13 cellular contexts compared by ENCODE assay signal in genomic region chr11:128515086-128515485, GRCh38.
DNase-seq lines count a peak whose midpoint lies in the region; ATAC-seq and TF ChIP-seq lines count a peak whose summit lies in the region.
"Had no signal": no experiment of that assay in that cellular context is flagged by ENCODE, and none has a peak within 500 bp of the region (broad histone marks: within the 10 kb centered on the region; RNA-seq: fewer than 3 reads in every experiment).

No MANE protein-coding gene starts in this region.

- H3K4me1 ChIP-seq in heart left ventricle (peaks cover 19 to 98% (median 84%) of the 10 kb centered on the region in 12 donors), right atrium auricular region (peaks cover 0 to 87% of the 10 kb centered on the region in 2 donors), upper lobe of right lung (peaks cover 66% of the 10 kb centered on the region)

- POLR2A ChIA-PET in activated B cell treated with CpG ODN at 0.5 μM for 24 hours (lab: Charles Lee), result interaction anchor here (0.6 to 12.7 kb wide), 4 partner anchors 6 to 242 kb away, joined by 3 to 221 read pairs (median 57); no protein-coding TSS in a partner anchor

- H3K27ac Mint-ChIP-seq in activated B cell treated with CpG ODN at 0.5 μM for 24 hours, result peak overlapping the region; percentile 97
- peak overlapping the region; percentile 86 to 97 (median 94) for H3K27ac Mint-ChIP-seq in immature natural killer cell

- H3K4me3 Mint-ChIP-seq in activated B cell treated with CpG ODN at 0.5 μM for 24 hours (peak overlapping the region; percentile 24), immature natural killer cell (peak overlapping the region; percentile 96 to 100 (median 96))

- intact Hi-C loops in heart left ventricle (cut with DNase I) (loop anchor here in 3 of 10 donors (5.0 to 10.0 kb wide), 2 partner anchors 33 to 50 kb away; no protein-coding TSS in a partner anchor), activated B cell treated with CpG ODN at 0.5 μM for 24 hours (cut with micrococcal nuclease) (no loop called here), upper lobe of right lung (cut with DNase I) (loop anchor here (5.0 kb wide), 1 partner anchor 37 kb away; no protein-coding TSS in a partner anchor)

- H3K27me3 Mint-ChIP-seq in activated B cell treated with CpG ODN at 0.5 μM for 24 hours (no peaks in the 10 kb centered on the region), immature natural killer cell (ENCODE audit: low read depth in 3 of 3) (peaks cover 0 to 14% (median 4%) of the 10 kb centered on the region in 3 donors)

- no peaks in the 10 kb centered on the region for H3K9me3 Mint-ChIP-seq in activated B cell treated with CpG ODN at 0.5 μM for 24 hours
- H3K9me3 Mint-ChIP-seq in immature natural killer cell, result no peaks in the 10 kb centered on the region

- CTCF ChIA-PET in activated B cell treated with CpG ODN at 0.5 μM for 24 hours (lab: Charles Lee), result interaction anchor here (1.4 kb wide), 1 partner anchor 225 kb away, joined by 4 read pairs; no protein-coding TSS in a partner anchor

- no peaks in the 10 kb centered on the region for H3K27me3 ChIP-seq in heart left ventricle
- no peaks in the 10 kb centered on the region for H3K27me3 ChIP-seq in right atrium auricular region
- H3K27me3 ChIP-seq in upper lobe of right lung, result no peaks in the 10 kb centered on the region
- H3K27me3 ChIP-seq: BE2C, foreskin keratinocyte, ovary had no signal

- H3K9me3 ChIP-seq in heart left ventricle (no peaks in the 10 kb centered on the region), right atrium auricular region (no peaks in the 10 kb centered on the region), upper lobe of right lung (no peaks in the 10 kb centered on the region)
- H3K9me3 ChIP-seq: BE2C, ovary had no signal

- H3K36me3 ChIP-seq in heart left ventricle (peaks cover 0 to 24% (median 15%) of the 10 kb centered on the region in 9 donors), right atrium auricular region (peaks cover 16% of the 10 kb centered on the region), upper lobe of right lung (peaks cover 16% of the 10 kb centered on the region)
- H3K36me3 ChIP-seq: BE2C, ovary had no signal

- TF ChIP-seq CTCF in heart left ventricle (IDR thresholded peaks at IDR 0.05) (no peak), right atrium auricular region (IDR thresholded peaks at IDR 0.05) (no peak), activated B cell treated with CpG ODN at 0.5 μM for 24 hours (IDR thresholded peaks at IDR 0.05) (no peak), upper lobe of right lung (IDR thresholded peaks at IDR 0.05) (no peak), GM10266 (IDR thresholded peaks at IDR 0.05; ENCODE audit: control insufficient read depth, insufficient read depth, low read depth, missing control alignments) (no peak)

- peak overlapping the region in 9 of 12 donors; percentile 1 to 93 (median 82) for H3K4me3 ChIP-seq in heart left ventricle
- no peak overlapping the region for H3K4me3 ChIP-seq in right atrium auricular region
- peak overlapping the region; percentile 74 for H3K4me3 ChIP-seq in upper lobe of right lung
- H3K4me3 ChIP-seq: ovary had no signal

- WGBS in heart left ventricle, 4 donors, result 35 to 47% (median 46%) methylated on average over 6 of the region's 6 CpGs

- peaks cover 89% of the 10 kb centered on the region for H3K36me3 Mint-ChIP-seq in activated B cell treated with CpG ODN at 0.5 μM for 24 hours (ENCODE audit: low read depth)
- H3K36me3 Mint-ChIP-seq in immature natural killer cell, result peaks cover 16 to 51% (median 28%) of the 10 kb centered on the region in 3 donors

- ATAC-seq in heart left ventricle (no peak), activated B cell treated with CpG ODN at 0.5 μM for 24 hours (ENCODE audit: low read depth) (no peak), upper lobe of right lung (no peak)
- ATAC-seq: foreskin keratinocyte had no signal

- H3K4me1 Mint-ChIP-seq in activated B cell treated with CpG ODN at 0.5 μM for 24 hours (peaks cover 96% of the 10 kb centered on the region), immature natural killer cell (peaks cover 93 to 94% of the 10 kb centered on the region in 2 donors)

- H3K27ac ChIP-seq in heart left ventricle (peak overlapping the region in 7 of 12 donors; percentile 1 to 98 (median 17)), right atrium auricular region (no peak overlapping the region), upper lobe of right lung (peak overlapping the region; percentile 9)
- H3K27ac ChIP-seq: foreskin keratinocyte had no signal

- no peak for TF ChIP-seq POLR2A in heart left ventricle (IDR thresholded peaks at IDR 0.05)

- no peak for DNase-seq in heart left ventricle
- DNase-seq in right atrium auricular region (ENCODE audit: low spot score), result no peak
- no peak for DNase-seq in activated B cell treated with CpG ODN at 0.5 μM for 24 hours
- DNase-seq in immature natural killer cell, result peak in 1 of 3 donors; percentile 42
- DNase-seq in upper lobe of right lung, result no peak
- DNase-seq in stimulated activated CD4-positive, alpha-beta T cell treated with anti-CD3 and anti-CD28 coated beads, Interleukin-12 subunit alpha, Interleukin-12 subunit beta, amount 100 ng/mL, for 4 hours, result no peak
- DNase-seq in GM10266 (ENCODE audit: extremely low spot score), result no peak
- no peak for DNase-seq in activated effector memory CD4-positive, alpha-beta T cell treated with anti-CD3 and anti-CD28 coated beads, Interleukin-2, amount 50 U/mL, for 16 hours
- DNase-seq: BE2C; foreskin keratinocyte; NCI-H1436 treated with DMSO at 0.1 percent for 48 hours; stimulated activated CD4-positive, alpha-beta T cell treated with anti-CD3 and anti-CD28 coated beads, Interleukin-2, amount 100 ng/mL, for 48 hours had no signal

Comparison
In these comparisons a context has a peak if more than half of its experiments do, and no peak if none do; other contexts are left out.
1. H3K27ac ChIP-seq: peak in heart left ventricle (7 of 12) and upper lobe of right lung (single experiment); none in right atrium auricular region (0 of 2).
2. H3K4me3 ChIP-seq: peak in heart left ventricle (9 of 12) and upper lobe of right lung (single experiment); none in right atrium auricular region (0 of 2).